In the genomic region with DNA sequence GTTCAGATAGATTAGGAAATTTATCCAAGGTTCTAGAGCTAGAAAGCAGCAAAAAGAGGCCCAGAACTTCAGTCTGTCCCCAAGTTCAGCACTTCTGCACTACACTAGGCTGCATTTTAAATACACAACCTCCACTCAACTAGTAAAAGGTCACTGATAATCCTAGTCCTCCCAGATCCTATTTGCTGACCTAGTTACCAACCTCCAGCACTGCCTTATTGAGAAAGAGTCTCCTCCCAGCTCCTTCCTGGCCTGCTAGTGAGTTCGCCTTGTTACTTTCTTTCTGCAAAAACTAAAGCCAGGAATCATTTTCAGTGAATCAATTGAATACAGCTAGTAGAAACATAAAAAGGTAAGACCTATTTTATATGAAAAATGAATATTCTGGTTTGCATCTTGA, we compare ENCODE assay signal across 27 cellular contexts.
"Had no signal": no experiment of that assay in that cellular context is flagged by ENCODE, and none has a peak within 500 bp of the region (broad histone marks: within the 10 kb centered on the region; RNA-seq: fewer than 3 reads in every experiment).

No MANE protein-coding gene starts in this region.

- H3K4me3 Mint-ChIP-seq: endodermal cell; nephron; neural progenitor cell; stimulated activated memory B cell treated with anti-CD40 and anti-IgM and Interleukin-4, amounts not matched to agents 10 μg/mL and 1 μg/mL and 100 μg/mL, for 72 hours had no signal

- DNase-seq: dorsolateral prefrontal cortex; effector CD4-positive, alpha-beta T cell; endodermal cell; foreskin fibroblast; gastrocnemius medialis; heart left ventricle; kidney; mammary epithelial cell; mesendoderm; midbrain; naive thymus-derived CD4-positive, alpha-beta T cell; psoas muscle; right cardiac atrium; sigmoid colon; stimulated activated CD4-positive, alpha-beta T cell treated with anti-CD3 and anti-CD28 coated beads, Interleukin-4, amount 100 ng/mL, for 4 hours; stimulated activated naive CD8-positive, alpha-beta T cell treated with anti-CD3 and anti-CD28 coated beads, Interleukin-15, Interleukin-2, amounts not matched to agents 100 U/mL and 50 U/mL, for 24 hours; upper lobe of left lung; uterus had no signal

- H3K27me3 ChIP-seq: dorsolateral prefrontal cortex, gastrocnemius medialis, hepatocyte, sigmoid colon, tibial nerve, upper lobe of left lung, uterus had no signal

- H3K27ac ChIP-seq: dorsolateral prefrontal cortex, epithelial cell of prostate, gastrocnemius medialis, heart left ventricle, hepatocyte, neural progenitor cell, psoas muscle, sigmoid colon, thoracic aorta, tibial nerve, upper lobe of left lung, uterus had no signal

- H3K4me3 ChIP-seq: dorsolateral prefrontal cortex, gastrocnemius medialis, heart left ventricle, hepatocyte, neural progenitor cell, psoas muscle, sigmoid colon, thoracic aorta, tibial nerve, upper lobe of left lung, uterus had no signal

- ATAC-seq: esophagus mucosa; gastrocnemius medialis; heart left ventricle; left lobe of liver; naive thymus-derived CD4-positive, alpha-beta T cell; psoas muscle; right cardiac atrium; stimulated activated memory B cell treated with anti-CD40 and anti-IgM and Interleukin-4, amounts not matched to agents 10 μg/mL and 1 μg/mL and 100 μg/mL, for 72 hours; stimulated activated naive CD8-positive, alpha-beta T cell treated with anti-CD3 and anti-CD28 coated beads, Interleukin-15, Interleukin-2, amounts not matched to agents 100 U/mL and 50 U/mL, for 24 hours had no signal

- H3K36me3 ChIP-seq: gastrocnemius medialis, heart left ventricle, neural progenitor cell, sigmoid colon, thoracic aorta, tibial nerve, upper lobe of left lung, uterus had no signal

- H3K4me1 Mint-ChIP-seq: endodermal cell, nephron, neural progenitor cell had no signal

- H3K9me3 Mint-ChIP-seq: endodermal cell; naive thymus-derived CD4-positive, alpha-beta T cell; nephron; neural progenitor cell; stimulated activated memory B cell treated with anti-CD40 and anti-IgM and Interleukin-4, amounts not matched to agents 10 μg/mL and 1 μg/mL and 100 μg/mL, for 72 hours had no signal

- H3K4me1 ChIP-seq: gastrocnemius medialis, heart left ventricle, neural progenitor cell, sigmoid colon, tibial nerve, upper lobe of left lung, uterus had no signal

- H3K27ac Mint-ChIP-seq: endodermal cell; nephron; neural progenitor cell; stimulated activated memory B cell treated with anti-CD40 and anti-IgM and Interleukin-4, amounts not matched to agents 10 μg/mL and 1 μg/mL and 100 μg/mL, for 72 hours had no signal

- H3K36me3 Mint-ChIP-seq: naive thymus-derived CD4-positive, alpha-beta T cell; neural progenitor cell; stimulated activated memory B cell treated with anti-CD40 and anti-IgM and Interleukin-4, amounts not matched to agents 10 μg/mL and 1 μg/mL and 100 μg/mL, for 72 hours had no signal

- H3K9me3 ChIP-seq: gastrocnemius medialis, heart left ventricle, psoas muscle, sigmoid colon, thoracic aorta, tibial nerve, upper lobe of left lung, uterus had no signal
